In the genomic region with DNA sequence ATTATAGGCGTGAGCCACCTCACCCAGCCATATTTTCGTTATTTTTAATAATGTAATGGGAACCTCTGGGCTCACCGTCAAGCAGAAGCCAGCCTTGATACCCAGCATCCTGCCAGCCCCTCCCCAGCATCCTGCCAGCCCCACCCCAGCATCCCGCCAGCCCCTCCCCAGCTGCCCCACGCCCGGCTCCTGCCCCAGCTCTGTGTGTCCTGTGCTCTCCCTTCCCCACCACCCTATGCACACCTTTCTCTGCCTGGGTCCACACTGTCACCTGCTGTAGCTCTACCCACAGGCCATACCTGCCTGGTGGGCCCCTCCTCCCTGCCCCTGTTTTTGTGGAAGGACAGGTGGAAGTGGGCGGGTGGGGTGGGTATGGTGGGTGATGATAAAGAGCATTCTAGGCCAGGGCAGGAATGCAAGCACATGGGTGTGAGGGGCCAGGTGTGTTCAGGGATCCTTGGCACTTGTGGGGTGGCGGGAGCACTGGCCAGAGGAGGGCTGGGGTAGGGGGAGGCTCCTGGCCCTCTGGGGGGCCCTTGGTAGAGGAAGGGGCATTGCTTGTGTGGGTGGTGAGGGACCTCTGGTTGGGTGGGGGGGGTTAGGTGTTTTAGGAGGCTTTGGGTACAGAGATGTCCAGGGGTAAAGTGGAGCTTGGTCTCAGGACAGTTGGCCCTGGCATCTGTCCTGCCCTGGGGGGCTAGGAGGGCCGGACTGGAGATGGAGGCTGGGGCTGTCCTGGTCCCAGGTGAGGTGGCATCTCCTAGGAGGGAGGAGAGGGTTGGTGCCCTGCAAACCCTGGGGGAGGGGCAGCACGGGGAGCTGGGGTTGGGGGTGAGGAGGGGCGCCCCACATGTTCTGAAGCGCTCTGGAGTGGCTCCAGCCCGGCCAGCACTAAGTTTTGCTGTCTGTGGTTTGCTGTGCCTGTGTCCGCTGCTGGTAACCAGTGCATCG, we compare ENCODE assay signal across 20 cellular contexts. TPM values are rescaled to one million over a fixed set of nuclear protein-coding genes. Genes with fewer than 3 reads are reported as not detected.
DNase-seq lines count a peak whose midpoint lies in the region; ATAC-seq and TF ChIP-seq lines count a peak whose summit lies in the region.
"Had no signal": no experiment of that assay in that cellular context is flagged by ENCODE, and none has a peak within 500 bp of the region (broad histone marks: within the 10 kb centered on the region; RNA-seq: fewer than 3 reads in every experiment).

No MANE protein-coding gene starts in this region.

- H3K4me1 ChIP-seq in OCI-LY7 (ENCODE audit: insufficient read depth, low read length, poor library complexity, severe bottlenecking) (peaks cover 48% of the 10 kb centered on the region), suprapubic skin (peaks cover 76% of the 10 kb centered on the region)

- no peaks in the 10 kb centered on the region for H3K27me3 ChIP-seq in suprapubic skin
- H3K27me3 ChIP-seq: pancreas had no signal

- H3K4me2 ChIP-seq in OCI-LY7 (ENCODE audit: low read length): no peak overlapping the region

- no peaks in the 10 kb centered on the region for H3K9me3 Mint-ChIP-seq in T-helper 2 cell treated with Interferon-gamma antibody and Interleukin-4, amounts not matched to agents 5 μg/mL and 100 μg/mL, for 36 hours
- no peaks in the 10 kb centered on the region for H3K9me3 Mint-ChIP-seq in immature natural killer cell
- H3K9me3 Mint-ChIP-seq: brain; naive thymus-derived CD4-positive, alpha-beta T cell; stimulated activated naive CD8-positive, alpha-beta T cell treated with anti-CD3 and anti-CD28 coated beads, Interleukin-15, amount 100 ng/mL, for 72 hours; WTC11 had no signal

- no peak for ATAC-seq in GM18861 (IDR thresholded peaks at IDR 0.05; ENCODE audit: unreplicated experiment)
- ATAC-seq: left colon, WTC11 had no signal

- H3K4me3 ChIP-seq in OCI-LY7 (ENCODE audit: low read depth, low read length, poor library complexity, severe bottlenecking): no peak overlapping the region
- H3K4me3 ChIP-seq in suprapubic skin: no peak overlapping the region
- H3K4me3 ChIP-seq: pancreas had no signal

- TF ChIP-seq CTCF in OCI-LY7 (conservative IDR thresholded peaks at IDR 0.05; ENCODE audit: low read length): no peak
- TF ChIP-seq CTCF in suprapubic skin (IDR thresholded peaks at IDR 0.05): no peak

- intact Hi-C loops in OCI-LY7 (cut with micrococcal nuclease; ENCODE audit: unreplicated experiment): loop anchor here (1.0 to 5.0 kb wide), 4 partner anchors 19 to 178 kb away; partner anchors contain the start of gene CERK

- peak overlapping the region; percentile 31 for H3K27ac Mint-ChIP-seq in T-helper 2 cell treated with Interferon-gamma antibody and Interleukin-4, amounts not matched to agents 5 μg/mL and 100 μg/mL, for 36 hours
- peak overlapping the region in 4 of 6 donors; percentile 62 to 95 (median 90) for H3K27ac Mint-ChIP-seq in immature natural killer cell
- H3K27ac Mint-ChIP-seq: WTC11 had no signal

- H3K27ac ChIP-seq in OCI-LY7 (ENCODE audit: low read depth, low read length, poor library complexity, severe bottlenecking) (peak overlapping the region; percentile 87), suprapubic skin (peak overlapping the region; percentile 29)

- TF ChIP-seq EP300 in suprapubic skin (IDR thresholded peaks at IDR 0.05): no peak

- no peaks in the 10 kb centered on the region for H3K36me3 ChIP-seq in OCI-LY7 (ENCODE audit: insufficient read depth, low read length)
- H3K36me3 ChIP-seq in suprapubic skin: no peaks in the 10 kb centered on the region
- H3K36me3 ChIP-seq: pancreas had no signal

- WGBS in suprapubic skin: 78% methylated on average over 14 of the region's 15 CpGs

- H2AFZ ChIP-seq in OCI-LY7 (ENCODE audit: low read length): no peak overlapping the region

- POLR2A ChIA-PET in OCI-LY7 (lab: Charles Lee): no interaction called here

- no TSS peak for BruUV-seq in OCI-LY7 (replicated peaks; lab: Mats Ljungman, UMichigan)

- H3K4me1 Mint-ChIP-seq in T-helper 2 cell treated with Interferon-gamma antibody and Interleukin-4, amounts not matched to agents 5 μg/mL and 100 μg/mL, for 36 hours (ENCODE audit: low read depth): peaks cover 21% of the 10 kb centered on the region
- peaks cover 27 to 38% of the 10 kb centered on the region in 2 donors for H3K4me1 Mint-ChIP-seq in immature natural killer cell

- CTCF ChIA-PET in OCI-LY7 (lab: Charles Lee; ENCODE audit: unreplicated experiment): no interaction called here

- peaks cover 17% of the 10 kb centered on the region for H3K79me2 ChIP-seq in OCI-LY7 (ENCODE audit: insufficient read depth, low read depth, low read length)

- H3K27me3 Mint-ChIP-seq in T-helper 2 cell treated with Interferon-gamma antibody and Interleukin-4, amounts not matched to agents 5 μg/mL and 100 μg/mL, for 36 hours (ENCODE audit: low read depth): no peaks in the 10 kb centered on the region
- peaks cover 2 to 8% (median 4%) of the 10 kb centered on the region in 3 donors for H3K27me3 Mint-ChIP-seq in immature natural killer cell (ENCODE audit: low read depth in 3 of 3)
- H3K27me3 Mint-ChIP-seq: brain; naive thymus-derived CD4-positive, alpha-beta T cell; stimulated activated naive CD8-positive, alpha-beta T cell treated with anti-CD3 and anti-CD28 coated beads, Interleukin-15, amount 100 ng/mL, for 72 hours had no signal

- no peaks in the 10 kb centered on the region for H3K9me3 ChIP-seq in OCI-LY7 (ENCODE audit: low read length)
- H3K9me3 ChIP-seq in suprapubic skin: no peaks in the 10 kb centered on the region
- H3K9me3 ChIP-seq: pancreas had no signal

- H3K4me3 Mint-ChIP-seq in T-helper 2 cell treated with Interferon-gamma antibody and Interleukin-4, amounts not matched to agents 5 μg/mL and 100 μg/mL, for 36 hours: no peak overlapping the region
- H3K4me3 Mint-ChIP-seq in immature natural killer cell: peak overlapping the region in 2 of 5 donors; percentile 61 to 85
- H3K4me3 Mint-ChIP-seq: brain, WTC11 had no signal

- no peaks in the 10 kb centered on the region for H4K20me1 ChIP-seq in OCI-LY7 (ENCODE audit: insufficient read depth, low read length)

- no peaks in the 10 kb centered on the region for H3K9me2 ChIP-seq in OCI-LY7 (ENCODE audit: insufficient read depth, low read length)

- no peak for DNase-seq in T-helper 2 cell treated with Interferon-gamma antibody and Interleukin-4, amounts not matched to agents 5 μg/mL and 100 μg/mL, for 36 hours (ENCODE audit: low spot score)
- DNase-seq in T-helper 2 cell (no peak), OCI-LY7 (ENCODE audit: low spot score) (no peak), immature natural killer cell (no peak), suprapubic skin (ENCODE audit: low spot score in 2 of 2) (no peak), Ammon's horn (ENCODE audit: low spot score) (no peak), kidney glomerular epithelial cell (lab: John Stamatoyannopoulos, UW) (no peak)
- DNase-seq: activated effector memory CD4-positive, alpha-beta T cell treated with Interleukin-2 at 50 U/mL for 16 hours; COR-L47; naive thymus-derived CD4-positive, alpha-beta T cell; NCI-H1694 treated with DMSO at 0.1 percent for 48 hours; NCI-H774; stimulated activated CD4-positive, alpha-beta T cell treated with anti-CD3 and anti-CD28 coated beads, Interleukin-4, amount 100 ng/mL, for 4 hours; T1000 had no signal

- no peak for TF ChIP-seq POLR2A in suprapubic skin (IDR thresholded peaks at IDR 0.05)

- H3K36me3 Mint-ChIP-seq in T-helper 2 cell treated with Interferon-gamma antibody and Interleukin-4, amounts not matched to agents 5 μg/mL and 100 μg/mL, for 36 hours (ENCODE audit: low read depth): no peaks in the 10 kb centered on the region
- peaks cover 0 to 4% (median 0%) of the 10 kb centered on the region in 3 donors for H3K36me3 Mint-ChIP-seq in immature natural killer cell
- H3K36me3 Mint-ChIP-seq: brain, WTC11 had no signal

RNA-seq across cellular contexts. Expression of gene GRAMD4, which starts 25.9 kb away (rescaled TPM):
- total RNA-seq in OCI-LY7 (2014; rRNA removed; shearing (Covaris generic)): 40.7 and 52.4 TPM in 2 replicates
- 32.8 and 46.9 TPM in 2 replicates for total RNA-seq in OCI-LY7 (2022)
- 10 to 100 TPM in 1 of 3 donors, 1 to 10 TPM in 2; 3.5 to 23.0 (median 4.1) TPM for polyA plus RNA-seq in immature natural killer cell
- total RNA-seq in suprapubic skin: 100 to 1,000 TPM in 3 of 4 donors, 10 to 100 TPM in 1; 64.1 to 230 (median 164) TPM

RNA-seq across cellular contexts. Expression of gene CELSR1, which starts 56.9 kb away (rescaled TPM):
- total RNA-seq in OCI-LY7 (2014; rRNA removed; shearing (Covaris generic)): 3.9 and 5.2 TPM in 2 replicates
- total RNA-seq in OCI-LY7 (2022): 3.7 and 4.9 TPM in 2 replicates
- 1 to 10 TPM in 2 of 3 donors, under 1 TPM in 1; 0.24 to 1.6 (median 1.2) TPM for polyA plus RNA-seq in immature natural killer cell
- 100 to 1,000 TPM in 1 of 4 donors, 10 to 100 TPM in 3; 75.6 to 102 (median 77.5) TPM for total RNA-seq in suprapubic skin

Comparison
In these comparisons a context has a peak if more than half of its experiments do, and no peak if none do; other contexts are left out.
1. RNA of gene CELSR1, which starts 56.9 kb away (total RNA-seq): 75.6 to 102 TPM in suprapubic skin; 3.7 to 5.2 TPM in OCI-LY7; every median in the first group is over 10 times any median in the second.